In genomic region chr2:24919100-24919976, GRCh38 we compare ENCODE assay signal across 8 cellular contexts. TPM values are rescaled to one million over a fixed set of nuclear protein-coding genes. Genes with fewer than 3 reads are reported as not detected.
A peak's percentile ranks its signal among the peaks of the same experiment; 100 is the strongest.
DNase-seq lines count a peak whose midpoint lies in the region; ATAC-seq and TF ChIP-seq lines count a peak whose summit lies in the region.

No MANE protein-coding gene starts in this region.

- DNase-seq in Right ventricle myocardium inferior (ENCODE audit: missing footprints) (no peak), cardiac septum (ENCODE audit: low spot score) (no peak), left ventricle myocardium inferior (no peak), gastrocnemius medialis (no peak), inferior parietal cortex (ENCODE audit: extremely low spot score) (no peak)
- DNase-seq in activated naive CD4-positive, alpha-beta T cell treated with anti-CD3 and anti-CD28 coated beads, Interleukin-2, amount 50 U/mL, for 16 hours = peak; percentile 47

- H3K4me1 ChIP-seq in left ventricle myocardium inferior (peaks cover 39% of the 10 kb centered on the region), gastrocnemius medialis (no peaks in the 10 kb centered on the region)

- peaks cover 25% of the 10 kb centered on the region for H3K27me3 ChIP-seq in left ventricle myocardium inferior (ENCODE audit: low read depth)
- H3K27me3 ChIP-seq in gastrocnemius medialis = no peaks in the 10 kb centered on the region

- no peak for TF ChIP-seq POLR2A in gastrocnemius medialis (IDR thresholded peaks at IDR 0.05)

- in situ Hi-C loops in gastrocnemius medialis (cut with MboI; ENCODE audit: low sequenced_read_pairs in 4 of 4) = no loop called here

- H3K36me3 ChIP-seq in left ventricle myocardium inferior (no peaks in the 10 kb centered on the region), gastrocnemius medialis (no peaks in the 10 kb centered on the region)

- intact Hi-C loops in Right ventricle myocardium inferior (cut with DNase I) = loop anchor here (5.0 kb wide), 2 partner anchors 47 to 67 kb away; no protein-coding TSS in a partner anchor
- intact Hi-C loops in cardiac septum (cut with DNase I) = loop anchor here (5.0 kb wide), 1 partner anchor 62 kb away; no protein-coding TSS in a partner anchor
- intact Hi-C loops in left ventricle myocardium inferior (cut with micrococcal nuclease) = no loop called here
- intact Hi-C loops in gastrocnemius medialis (cut with DNase I; ENCODE audit: low total_unique reads) = no loop called here

- TF ChIP-seq CTCF in left ventricle myocardium inferior (IDR thresholded peaks at IDR 0.05; ENCODE audit: borderline replicate concordance) (no peak), gastrocnemius medialis (IDR thresholded peaks at IDR 0.05 in 4 of 5, conservative IDR thresholded peaks at IDR 0.05 in 1 of 5) (no peak)

- ATAC-seq in Right ventricle myocardium inferior = peak; percentile 9
- ATAC-seq in HG03066 (IDR thresholded peaks at IDR 0.05; ENCODE audit: low read depth, unreplicated experiment) = peak; percentile 13
- ATAC-seq in gastrocnemius medialis = peak; percentile 4 to 7

- H3K27ac ChIP-seq in left ventricle myocardium inferior (replicated peaks) (peak overlapping the region; percentile 73), gastrocnemius medialis (peak overlapping the region; percentile 41 to 63 (median 55))

- H3K9me3 ChIP-seq in left ventricle myocardium inferior (replicated peaks) = no peaks in the 10 kb centered on the region
- H3K9me3 ChIP-seq in gastrocnemius medialis = no peaks in the 10 kb centered on the region

- H3K4me3 ChIP-seq in left ventricle myocardium inferior = peak overlapping the region; percentile 76
- H3K4me3 ChIP-seq in gastrocnemius medialis = peak overlapping the region; percentile 46 to 60 (median 53)

TF ChIP-seq in PFSK-1, 5 proteins besides CTCF, POLR2A, EP300 and RAD21:
- TF ChIP-seq, protein P1, sequence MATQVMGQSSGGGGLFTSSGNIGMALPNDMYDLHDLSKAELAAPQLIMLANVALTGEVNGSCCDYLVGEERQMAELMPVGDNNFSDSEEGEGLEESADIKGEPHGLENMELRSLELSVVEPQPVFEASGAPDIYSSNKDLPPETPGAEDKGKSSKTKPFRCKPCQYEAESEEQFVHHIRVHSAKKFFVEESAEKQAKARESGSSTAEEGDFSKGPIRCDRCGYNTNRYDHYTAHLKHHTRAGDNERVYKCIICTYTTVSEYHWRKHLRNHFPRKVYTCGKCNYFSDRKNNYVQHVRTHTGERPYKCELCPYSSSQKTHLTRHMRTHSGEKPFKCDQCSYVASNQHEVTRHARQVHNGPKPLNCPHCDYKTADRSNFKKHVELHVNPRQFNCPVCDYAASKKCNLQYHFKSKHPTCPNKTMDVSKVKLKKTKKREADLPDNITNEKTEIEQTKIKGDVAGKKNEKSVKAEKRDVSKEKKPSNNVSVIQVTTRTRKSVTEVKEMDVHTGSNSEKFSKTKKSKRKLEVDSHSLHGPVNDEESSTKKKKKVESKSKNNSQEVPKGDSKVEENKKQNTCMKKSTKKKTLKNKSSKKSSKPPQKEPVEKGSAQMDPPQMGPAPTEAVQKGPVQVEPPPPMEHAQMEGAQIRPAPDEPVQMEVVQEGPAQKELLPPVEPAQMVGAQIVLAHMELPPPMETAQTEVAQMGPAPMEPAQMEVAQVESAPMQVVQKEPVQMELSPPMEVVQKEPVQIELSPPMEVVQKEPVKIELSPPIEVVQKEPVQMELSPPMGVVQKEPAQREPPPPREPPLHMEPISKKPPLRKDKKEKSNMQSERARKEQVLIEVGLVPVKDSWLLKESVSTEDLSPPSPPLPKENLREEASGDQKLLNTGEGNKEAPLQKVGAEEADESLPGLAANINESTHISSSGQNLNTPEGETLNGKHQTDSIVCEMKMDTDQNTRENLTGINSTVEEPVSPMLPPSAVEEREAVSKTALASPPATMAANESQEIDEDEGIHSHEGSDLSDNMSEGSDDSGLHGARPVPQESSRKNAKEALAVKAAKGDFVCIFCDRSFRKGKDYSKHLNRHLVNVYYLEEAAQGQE (IDR thresholded peaks at IDR 0.05; ENCODE audit: insufficient read depth in 1 of 2, low read depth in 2 of 2, low read length in 2 of 2) = no peak
- 0 out of 2 replicates have a peak, but pooled peaks have one; percentile 42 for TF ChIP-seq SIN3A (IDR thresholded peaks at IDR 0.05; ENCODE audit: borderline replicate concordance, insufficient read depth, low read length)

RNA-seq across cellular contexts. Expression of gene ADCY3, which starts 0.7 kb away (rescaled TPM):
- 26.7 TPM for total RNA-seq in Right ventricle myocardium inferior
- total RNA-seq in cardiac septum = 15.4 TPM
- 74.3 TPM for polyA plus RNA-seq in PFSK-1 (2012; ENCODE audit: insufficient read length, low read depth)
- 12.8 TPM for total RNA-seq in left ventricle myocardium inferior
- 10 to 100 TPM in 2 of 4 donors, 1 to 10 TPM in 2; 3.9 to 16.6 (median 12.3) TPM for total RNA-seq in gastrocnemius medialis

RNA-seq across cellular contexts. Expression of gene DNAJC27, which starts 52.4 kb away (rescaled TPM):
- total RNA-seq in Right ventricle myocardium inferior (9.8 TPM), cardiac septum (11.2 TPM), left ventricle myocardium inferior (10.1 TPM), gastrocnemius medialis (10 to 100 TPM in 1 of 4 donors, 1 to 10 TPM in 3; 3.0 to 11.0 (median 4.9) TPM)
- polyA plus RNA-seq in PFSK-1 (2012; ENCODE audit: insufficient read length, low read depth) = 1.5 TPM

Comparison
In these comparisons a context has a peak if more than half of its experiments do, and no peak if none do; other contexts are left out.
1. intact Hi-C loops: an anchor here in Right ventricle myocardium inferior (5.0 kb wide) and cardiac septum (5.0 kb wide); none called in left ventricle myocardium inferior and gastrocnemius medialis.